15 cellular contexts compared by ENCODE assay signal in the genomic region with DNA sequence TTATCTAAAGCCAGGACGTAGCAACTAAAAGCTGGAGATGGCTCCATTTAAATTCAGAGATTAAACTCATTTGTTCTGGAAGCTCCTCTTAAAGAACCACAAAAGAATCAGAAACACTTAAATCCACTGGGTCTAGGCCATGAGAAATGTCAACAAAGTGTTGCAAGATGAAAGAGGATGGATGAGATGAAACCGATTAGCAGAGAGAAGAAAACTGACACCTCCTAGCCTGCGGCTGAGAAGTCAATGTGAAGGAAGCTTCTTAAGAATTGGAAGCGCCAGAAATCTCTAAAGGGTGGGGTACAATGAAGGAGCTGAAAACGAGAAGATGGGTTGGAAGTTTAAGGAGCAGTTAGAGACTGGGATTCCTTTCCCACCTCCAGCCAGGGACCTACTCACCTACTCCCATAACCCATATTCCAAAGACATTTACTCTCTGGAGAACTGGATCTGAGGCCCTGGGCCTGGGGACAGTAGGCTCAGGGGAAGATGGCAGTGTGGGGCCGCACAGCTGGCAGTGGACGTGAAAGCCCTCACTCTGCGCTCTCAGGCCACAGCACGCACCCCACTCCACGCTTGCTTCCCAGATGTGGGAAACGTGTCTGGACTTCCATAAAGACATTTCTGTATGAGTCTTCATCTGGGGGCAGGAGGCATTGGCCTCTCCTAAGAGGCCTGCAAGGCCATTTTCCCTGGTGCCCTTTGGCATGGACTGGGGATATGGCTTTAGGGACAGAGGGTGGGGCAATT.
DNase-seq lines count a peak whose midpoint lies in the region; TF ChIP-seq lines count a peak whose summit lies in the region.
"Had no signal": no experiment of that assay in that cellular context is flagged by ENCODE, and none has a peak within 500 bp of the region (broad histone marks: within the 10 kb centered on the region; RNA-seq: fewer than 3 reads in every experiment).

No MANE protein-coding gene starts in this region.

- H3K4me1 ChIP-seq in prostate gland (replicated peaks): no peaks in the 10 kb centered on the region
- H3K4me1 ChIP-seq: Peyer's patch had no signal

- no peaks in the 10 kb centered on the region for H3K9me3 ChIP-seq in prostate gland
- H3K9me3 ChIP-seq: Peyer's patch had no signal

- H3K27ac ChIP-seq in RWPE1: peak overlapping the region; percentile 48
- H3K27ac ChIP-seq in prostate gland: peak overlapping the region; percentile 3 to 50
- H3K27ac ChIP-seq: Peyer's patch had no signal

- WGBS in prostate gland: 41% methylated on average over 11 of the region's 11 CpGs

- TF ChIP-seq CTCF in RWPE1 (conservative IDR thresholded peaks at IDR 0.05; ENCODE audit: low read depth) (no peak), fibroblast of villous mesenchyme (IDR thresholded peaks at IDR 0.05; ENCODE audit: insufficient read depth, low read depth, low read length) (no peak), prostate gland (IDR thresholded peaks at IDR 0.05) (no peak)

- intact Hi-C loops in prostate gland (cut with DNase I): no loop called here

- CTCF ChIA-PET in RWPE1 (lab: Yijun Ruan, JAX): no interaction called here

- peak; percentile 63 for DNase-seq in DMS79 treated with DMSO at 0.1 percent for 48 hours (lab: John Stamatoyannopoulos, UW)
- DNase-seq in RWPE1 (ENCODE audit: low spot score): no peak
- peak; percentile 2 for DNase-seq in fibroblast of villous mesenchyme (ENCODE audit: low read depth)
- peak; percentile 52 for DNase-seq in prostate gland (ENCODE audit: low spot score)
- no peak for DNase-seq in NOMO-1 treated with DMSO at 0.1 percent for 48 hours (lab: John Stamatoyannopoulos, UW; ENCODE audit: unreplicated experiment)
- no peak for DNase-seq in NCI-H2029 (lab: John Stamatoyannopoulos, UW)
- no peak for DNase-seq in NCI-H446 treated with DMSO at 0.1 percent for 48 hours (lab: John Stamatoyannopoulos, UW)
- DNase-seq: EL, H9, MM.1S, NCI-H1105 treated with DMSO at 0.1 percent for 48 hours, NCI-H1694 treated with DMSO at 0.1 percent for 48 hours, NCI-H774, Peyer's patch, SHP77 treated with DMSO at 0.1 percent for 48 hours had no signal

- H3K4me3 ChIP-seq in fibroblast of villous mesenchyme (ENCODE audit: low read depth, low read length): no peak overlapping the region
- no peak overlapping the region for H3K4me3 ChIP-seq in prostate gland
- H3K4me3 ChIP-seq: Peyer's patch had no signal

- POLR2A ChIA-PET in RWPE1 (lab: Yijun Ruan, JAX; ENCODE audit: low non-redundant PET): no interaction called here

- H3K36me3 ChIP-seq in prostate gland: no peaks in the 10 kb centered on the region
- H3K36me3 ChIP-seq: Peyer's patch had no signal

- H3K27me3 ChIP-seq in prostate gland (replicated peaks; ENCODE audit: insufficient read depth): no peaks in the 10 kb centered on the region
- H3K27me3 ChIP-seq: Peyer's patch had no signal

- no peak for TF ChIP-seq POLR2A in prostate gland (IDR thresholded peaks at IDR 0.05)

Comparison
In these comparisons a context has a peak if more than half of its experiments do, and no peak if none do; other contexts are left out.
1. DNase-seq: peak in DMS79 treated with DMSO at 0.1 percent for 48 hours (single experiment), fibroblast of villous mesenchyme (single experiment) and prostate gland (single experiment); none in RWPE1 (single experiment), NOMO-1 treated with DMSO at 0.1 percent for 48 hours (single experiment), NCI-H2029 (single experiment) and NCI-H446 treated with DMSO at 0.1 percent for 48 hours (single experiment).